Comparison of ENCODE assay signal across 8 cellular contexts in genomic region chr4:186068581-186069402, GRCh38. TPM values are rescaled to one million over a fixed set of nuclear protein-coding genes. Genes with fewer than 3 reads are reported as not detected.
DNase-seq lines count a peak whose midpoint lies in the region; ATAC-seq and TF ChIP-seq lines count a peak whose summit lies in the region.

TSS of gene TLR3 (plus strand) at chr4:186069156. CDS start at chr4:186076620, 7,464 bp downstream.

- intact Hi-C loops in activated B cell treated with CpG ODN at 0.5 μM for 24 hours (cut with micrococcal nuclease) (loop anchor here (1.0 to 2.0 kb wide), 3 partner anchors 69 to 519 kb away; no protein-coding TSS in a partner anchor), heart right ventricle (cut with DNase I) (loop anchor here in 9 of 10 donors (2.0 to 10.0 kb wide), 7 partner anchors 64 to 126 kb away; partner anchors contain the start of gene CYP4V2 (in 3 of the 9))

- H3K4me3 ChIP-seq in heart right ventricle = peak within 1 kb of the TSS; percentile 36 to 68 (median 55)
- peak within 1 kb of the TSS; percentile 45 for H3K4me3 ChIP-seq in skeletal muscle cell (ENCODE audit: low read depth, low read length)

- no peaks in the 10 kb centered on the region for H3K9me3 Mint-ChIP-seq in activated B cell treated with CpG ODN at 0.5 μM for 24 hours

- H3K9me3 ChIP-seq in heart right ventricle = no peaks in the 10 kb centered on the region

- H3K27ac Mint-ChIP-seq in activated B cell treated with CpG ODN at 0.5 μM for 24 hours = no peak within 1 kb of the TSS

- 3 to 14% methylated on average over 12 of the region's 12 CpGs for WGBS in heart right ventricle, 2 donors

- no peaks in the 10 kb centered on the region for H3K27me3 ChIP-seq in heart right ventricle

- peaks cover 37% of the 10 kb centered on the region for H3K27me3 Mint-ChIP-seq in activated B cell treated with CpG ODN at 0.5 μM for 24 hours

- ATAC-seq in HG02610 (IDR thresholded peaks at IDR 0.05; ENCODE audit: unreplicated experiment) (peak; percentile 73), activated B cell treated with CpG ODN at 0.5 μM for 24 hours (ENCODE audit: low read depth) (no peak), heart right ventricle (peak; percentile 31 to 63 (median 48)), GM19035 (IDR thresholded peaks at IDR 0.05; ENCODE audit: unreplicated experiment) (no peak)

- H3K36me3 Mint-ChIP-seq in activated B cell treated with CpG ODN at 0.5 μM for 24 hours (ENCODE audit: low read depth) = no peaks in the 10 kb centered on the region

- CTCF ChIA-PET in activated B cell treated with CpG ODN at 0.5 μM for 24 hours (lab: Charles Lee) = interaction anchor here (1.0 to 2.9 kb wide), 7 partner anchors 9 to 519 kb away, joined by 3 to 16 read pairs (median 3); no protein-coding TSS in a partner anchor

- H3K4me1 Mint-ChIP-seq in activated B cell treated with CpG ODN at 0.5 μM for 24 hours = peaks cover 7% of the 10 kb centered on the region

- DNase-seq in AG08396 (ENCODE audit: low spot score) (peak; percentile 48), activated B cell treated with CpG ODN at 0.5 μM for 24 hours (no peak), heart right ventricle (no peak), skeletal muscle cell (ENCODE audit: low read depth) (peak; percentile 4), NCI-H774 (lab: John Stamatoyannopoulos, UW) (no peak)
- DNase-seq in stimulated activated CD8-positive, alpha-beta memory T cell treated with anti-CD3 and anti-CD28 coated beads, Interleukin-4, amount 100 ng/mL, for 48 hours = no peak

- TF ChIP-seq CTCF in activated B cell treated with CpG ODN at 0.5 μM for 24 hours (IDR thresholded peaks at IDR 0.05) (no peak), heart right ventricle (IDR thresholded peaks at IDR 0.05) (no peak)

- peak within 1 kb of the TSS; percentile 71 for H3K4me3 Mint-ChIP-seq in activated B cell treated with CpG ODN at 0.5 μM for 24 hours

- POLR2A ChIA-PET in activated B cell treated with CpG ODN at 0.5 μM for 24 hours (lab: Charles Lee) = interaction anchor here (1.1 kb wide), 1 partner anchor 123 kb away, joined by 3 read pairs; the partner anchor contains the start of gene CYP4V2

- no peaks in the 10 kb centered on the region for H3K36me3 ChIP-seq in heart right ventricle

- peak within 1 kb of the TSS in 9 of 10 donors; percentile 17 to 72 (median 64) for H3K27ac ChIP-seq in heart right ventricle

- H3K4me1 ChIP-seq in heart right ventricle = peaks cover 0 to 21% (median 12%) of the 10 kb centered on the region in 9 donors

RNA-seq across cellular contexts. Expression of gene TLR3, which starts in this region (rescaled TPM):
- total RNA-seq in activated B cell treated with CpG ODN at 0.5 μM for 24 hours (not detected in 2 replicates), heart right ventricle (10 to 100 TPM in 1 of 10 donors, 1 to 10 TPM in 9; 2.8 to 19.7 (median 4.0) TPM)
- polyA plus RNA-seq in heart right ventricle = under 1 TPM; 0.66 to 0.83 TPM

Comparison
In these comparisons a context has a peak if more than half of its experiments do, and no peak if none do; other contexts are left out.
1. DNase-seq: peak in AG08396 (single experiment) and skeletal muscle cell (single experiment); none in activated B cell treated with CpG ODN at 0.5 μM for 24 hours (single experiment), heart right ventricle (0 of 2), stimulated activated CD8-positive, alpha-beta memory T cell treated with anti-CD3 and anti-CD28 coated beads, Interleukin-4, amount 100 ng/mL, for 48 hours (single experiment) and NCI-H774 (single experiment).
2. ATAC-seq: peak in HG02610 (single experiment) and heart right ventricle (8 of 8); none in activated B cell treated with CpG ODN at 0.5 μM for 24 hours (single experiment) and GM19035 (single experiment).